11 cellular contexts compared by ENCODE assay signal in the genomic region with DNA sequence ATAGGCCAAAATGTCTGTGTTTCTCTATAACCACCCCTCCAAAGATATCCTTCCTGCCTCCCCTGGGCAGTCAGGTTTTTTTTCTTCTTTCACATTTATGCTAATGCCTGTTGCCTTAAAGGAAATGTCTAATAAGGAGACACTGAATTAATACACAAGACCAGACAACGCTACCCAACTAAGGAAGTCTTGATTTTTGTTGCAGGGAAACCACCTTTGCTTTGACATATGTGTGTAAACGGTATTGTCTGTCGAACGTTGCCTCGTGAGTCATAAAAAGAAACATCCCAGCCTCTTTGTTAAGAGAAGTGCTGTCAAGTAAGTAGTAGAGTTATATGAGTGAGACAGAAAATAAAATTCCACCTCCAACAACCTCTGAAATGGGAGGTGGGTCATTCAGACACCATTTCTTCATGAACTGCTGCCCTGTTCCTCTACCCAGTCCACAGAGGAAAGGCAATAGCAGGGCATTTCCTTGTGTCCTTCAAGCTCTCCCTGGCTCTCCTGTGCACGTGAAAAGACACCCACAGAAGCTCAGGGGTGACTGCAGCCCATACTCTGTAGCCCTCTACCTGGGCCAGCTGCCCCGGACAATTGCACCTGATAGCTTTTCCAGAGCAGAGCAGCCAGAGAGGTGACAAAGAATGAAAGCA. TPM values are rescaled to one million over a fixed set of nuclear protein-coding genes. Genes with fewer than 3 reads are reported as not detected.
DNase-seq lines count a peak whose midpoint lies in the region; ATAC-seq and TF ChIP-seq lines count a peak whose summit lies in the region.
"Had no signal": no experiment of that assay in that cellular context is flagged by ENCODE, and none has a peak within 500 bp of the region (broad histone marks: within the 10 kb centered on the region; RNA-seq: fewer than 3 reads in every experiment).

No MANE protein-coding gene starts in this region.

- no peak for TF ChIP-seq EP300 in upper lobe of left lung (IDR thresholded peaks at IDR 0.05)

- 45 to 53% methylated on average over 7 of the region's 7 CpGs for WGBS in heart right ventricle, 2 donors
- WGBS in upper lobe of left lung, 2 donors, result 31 to 43% methylated on average over 7 of the region's 7 CpGs

- intact Hi-C loops in heart right ventricle (cut with DNase I) (no loop called here), sciatic nerve (cut with DNase I) (no loop called here)

- H3K4me1 ChIP-seq in heart right ventricle (peaks cover 0 to 53% (median 14%) of the 10 kb centered on the region in 9 donors), right atrium auricular region (peaks cover 0 to 5% of the 10 kb centered on the region in 2 donors), upper lobe of left lung (peaks cover 0 to 4% (median 2%) of the 10 kb centered on the region in 4 donors)
- H3K4me1 ChIP-seq: BLaER1 treated with 17β-estradiol and CSF1 and Interleukin-3, amounts not matched to agents 10 nM and 100 nM had no signal

- H3K36me3 ChIP-seq in heart right ventricle, result peaks cover 0 to 15% (median 1%) of the 10 kb centered on the region in 9 donors
- no peaks in the 10 kb centered on the region for H3K36me3 ChIP-seq in right atrium auricular region
- peaks cover 0 to under 1% (median 0%) of the 10 kb centered on the region in 4 donors for H3K36me3 ChIP-seq in upper lobe of left lung
- H3K36me3 ChIP-seq: BLaER1 treated with 17β-estradiol and CSF1 and Interleukin-3, amounts not matched to agents 10 nM and 100 nM had no signal

- ATAC-seq in heart right ventricle (peak in 3 of 8 donors; percentile 37 to 52 (median 41)), HG02852 (IDR thresholded peaks at IDR 0.05; ENCODE audit: unreplicated experiment) (peak; percentile 97), upper lobe of left lung (ENCODE audit: low FRiP score in 2 of 2) (no peak), sciatic nerve (no peak)

- peak overlapping the region; percentile 18 to 80 (median 62) for H3K27ac ChIP-seq in heart right ventricle
- H3K27ac ChIP-seq in right atrium auricular region, result no peak overlapping the region
- peak overlapping the region; percentile 91 for H3K27ac ChIP-seq in VCaP
- H3K27ac ChIP-seq in upper lobe of left lung, result peak overlapping the region in 3 of 4 donors; percentile 33 to 69 (median 42)
- H3K27ac ChIP-seq: BLaER1 treated with 17β-estradiol and CSF1 and Interleukin-3, amounts not matched to agents 10 nM and 100 nM; HL-60 had no signal

- H3K27me3 ChIP-seq in heart right ventricle, result peaks cover 0 to 8% (median 0%) of the 10 kb centered on the region in 7 donors
- H3K27me3 ChIP-seq in right atrium auricular region, result no peaks in the 10 kb centered on the region
- H3K27me3 ChIP-seq in upper lobe of left lung, result no peaks in the 10 kb centered on the region
- H3K27me3 ChIP-seq: BLaER1 treated with 17β-estradiol and CSF1 and Interleukin-3, amounts not matched to agents 10 nM and 100 nM had no signal

- H3K9me3 ChIP-seq in heart right ventricle, result peaks cover 0 to 16% (median 13%) of the 10 kb centered on the region in 11 donors
- H3K9me3 ChIP-seq in right atrium auricular region, result peaks cover 0 to 15% of the 10 kb centered on the region in 2 donors
- peaks cover under 1 to 14% (median 10%) of the 10 kb centered on the region in 4 donors for H3K9me3 ChIP-seq in upper lobe of left lung

- TF ChIP-seq CTCF in heart right ventricle (IDR thresholded peaks at IDR 0.05) (no peak), right atrium auricular region (IDR thresholded peaks at IDR 0.05) (no peak), VCaP (conservative IDR thresholded peaks at IDR 0.05) (no peak), upper lobe of left lung (IDR thresholded peaks at IDR 0.05) (no peak)

- peak overlapping the region in 1 of 10 donors; percentile 1 for H3K4me3 ChIP-seq in heart right ventricle
- H3K4me3 ChIP-seq in right atrium auricular region, result no peak overlapping the region
- no peak overlapping the region for H3K4me3 ChIP-seq in upper lobe of left lung
- H3K4me3 ChIP-seq: BLaER1 treated with 17β-estradiol and CSF1 and Interleukin-3, amounts not matched to agents 10 nM and 100 nM; smooth muscle cell had no signal

- DNase-seq in heart right ventricle (no peak), right atrium auricular region (ENCODE audit: low spot score) (no peak), upper lobe of left lung (no peak), Kasumi-1 (lab: John Stamatoyannopoulos, UW) (no peak), sciatic nerve (ENCODE audit: low spot score) (no peak), NCI-H1105 (lab: John Stamatoyannopoulos, UW) (no peak)

- no peak for TF ChIP-seq POLR2A in upper lobe of left lung (IDR thresholded peaks at IDR 0.05)

RNA-seq across cellular contexts. Expression of a gene that starts 10.2 kb away (rescaled TPM):
- total RNA-seq in heart right ventricle (10 to 100 TPM in 4 of 10 donors, 1 to 10 TPM in 6; 3.3 to 12.8 (median 8.9) TPM), right atrium auricular region (10 to 100 TPM in 1 of 2 donors, 1 to 10 TPM in 1; 5.3 to 11.0 TPM), upper lobe of left lung (10 to 100 TPM in 1 of 6 donors, 1 to 10 TPM in 5; 5.5 to 12.6 (median 7.0) TPM), sciatic nerve (2.5 TPM)
- 1 to 10 TPM; 1.8 TPM for polyA plus RNA-seq in heart right ventricle
- total RNA-seq: smooth muscle cell had no signal

Comparison
In these comparisons a context has a peak if more than half of its experiments do, and no peak if none do; other contexts are left out.
1. H3K27ac ChIP-seq: peak in heart right ventricle (10 of 10), VCaP (single experiment) and upper lobe of left lung (3 of 4); none in right atrium auricular region (0 of 2).